ENCODE assay signal across 20 cellular contexts in the genomic region with DNA sequence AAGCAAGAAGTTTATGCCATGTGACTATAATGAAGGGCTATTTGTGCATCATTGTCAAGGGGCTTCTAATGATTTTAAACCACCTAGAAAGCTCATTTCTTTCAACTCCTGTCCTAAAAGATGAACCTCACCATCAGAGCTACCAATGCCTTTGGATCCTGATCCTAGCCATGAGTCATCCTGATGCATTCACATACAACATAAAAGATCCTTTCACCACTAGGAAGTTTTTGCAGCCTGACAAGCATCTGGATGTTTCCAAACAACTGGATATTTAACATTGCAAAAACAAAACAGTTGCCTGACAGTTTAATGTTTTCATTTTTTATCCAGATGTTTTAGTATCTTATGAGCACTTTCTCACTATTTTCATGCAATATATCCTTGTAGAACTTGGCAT.
DNase-seq lines count a peak whose midpoint lies in the region; ATAC-seq, FAIRE-seq and TF ChIP-seq lines count a peak whose summit lies in the region.
"Had no signal": no experiment of that assay in that cellular context is flagged by ENCODE, and none has a peak within 500 bp of the region (broad histone marks: within the 10 kb centered on the region; RNA-seq: fewer than 3 reads in every experiment).

No MANE protein-coding gene starts in this region.

- POLR2A ChIA-PET in naive thymus-derived CD4-positive, alpha-beta T cell (lab: Charles Lee), result no interaction called here

- H3K27me3 Mint-ChIP-seq in progenitor cell of endocrine pancreas, result no peaks in the 10 kb centered on the region
- no peaks in the 10 kb centered on the region for H3K27me3 Mint-ChIP-seq in naive thymus-derived CD4-positive, alpha-beta T cell
- H3K27me3 Mint-ChIP-seq: activated CD4-positive, alpha-beta T cell treated with anti-CD3 and anti-CD28 coated beads, Interleukin-2, amount 10 ng/mL, durations not matched to agents 24 days and 14 days had no signal

- no peak overlapping the region for H3K4me3 Mint-ChIP-seq in progenitor cell of endocrine pancreas (ENCODE audit: low read depth)
- no peak overlapping the region for H3K4me3 Mint-ChIP-seq in naive thymus-derived CD4-positive, alpha-beta T cell
- H3K4me3 Mint-ChIP-seq: activated CD4-positive, alpha-beta T cell treated with anti-CD3 and anti-CD28 coated beads, Interleukin-2, amount 10 ng/mL, durations not matched to agents 24 days and 14 days; stimulated activated effector memory CD8-positive, alpha-beta T cell treated with anti-CD3 and anti-CD28 coated beads, Interleukin-12 subunit alpha, Interleukin-12 subunit beta, amount 100 ng/mL, for 72 hours had no signal

- H3K27ac ChIP-seq in naive thymus-derived CD4-positive, alpha-beta T cell (ENCODE audit: low read depth, low read length), result no peak overlapping the region
- H3K27ac ChIP-seq: SJSA1, skin epidermis, upper lobe of left lung had no signal

- no peaks in the 10 kb centered on the region for H3K4me1 ChIP-seq in naive thymus-derived CD4-positive, alpha-beta T cell (ENCODE audit: control insufficient read depth in 2 of 2, insufficient read depth in 2 of 2, low read length in 2 of 2)
- H3K4me1 ChIP-seq: upper lobe of left lung had no signal

- DNase-seq in COLO829 (ENCODE audit: low spot score), result peak; percentile 50
- peak; percentile 7 for DNase-seq in RCC 7860 (ENCODE audit: low spot score)
- DNase-seq in epithelial cell of esophagus (ENCODE audit: low read depth), result peak; percentile 68
- peak; percentile 47 for DNase-seq in kidney tubule cell (ENCODE audit: low spot score)
- no peak for DNase-seq in progenitor cell of endocrine pancreas (ENCODE audit: low spot score, unreplicated experiment)
- DNase-seq in naive thymus-derived CD4-positive, alpha-beta T cell, result no peak
- DNase-seq: activated CD4-positive, alpha-beta T cell treated with anti-CD3 and anti-CD28 coated beads, Interleukin-2, amount 10 ng/mL, durations not matched to agents 24 days and 14 days; activated naive CD4-positive, alpha-beta T cell treated with anti-CD3 and anti-CD28 coated beads, Interleukin-2, amount 50 U/mL, for 16 hours; caudate nucleus; mucosa of descending colon; NCI-H1436; NCI-H2227 treated with DMSO at 0.1 percent for 48 hours; upper lobe of left lung had no signal

- CTCF ChIA-PET in naive thymus-derived CD4-positive, alpha-beta T cell (lab: Charles Lee), result no interaction called here

- H3K9me3 Mint-ChIP-seq in progenitor cell of endocrine pancreas (ENCODE audit: low read depth), result peaks cover 2% of the 10 kb centered on the region
- H3K9me3 Mint-ChIP-seq in naive thymus-derived CD4-positive, alpha-beta T cell, result peaks cover 0 to 25% (median 5%) of the 10 kb centered on the region in 11 donors

- H3K27ac Mint-ChIP-seq in progenitor cell of endocrine pancreas, result no peak overlapping the region
- H3K27ac Mint-ChIP-seq in naive thymus-derived CD4-positive, alpha-beta T cell, result no peak overlapping the region
- H3K27ac Mint-ChIP-seq: activated CD4-positive, alpha-beta T cell treated with anti-CD3 and anti-CD28 coated beads, Interleukin-2, amount 10 ng/mL, durations not matched to agents 24 days and 14 days; stimulated activated effector memory CD8-positive, alpha-beta T cell treated with anti-CD3 and anti-CD28 coated beads, Interleukin-12 subunit alpha, Interleukin-12 subunit beta, amount 100 ng/mL, for 72 hours had no signal

- TF ChIP-seq CTCF in epithelial cell of esophagus (IDR thresholded peaks at IDR 0.05; ENCODE audit: insufficient read depth, low read depth, low read length, missing control alignments) (no peak), progenitor cell of endocrine pancreas (IDR thresholded peaks at IDR 0.05; ENCODE audit: unreplicated experiment) (no peak)

- H3K4me3 ChIP-seq in epithelial cell of esophagus (ENCODE audit: low read length), result no peak overlapping the region
- H3K4me3 ChIP-seq in naive thymus-derived CD4-positive, alpha-beta T cell (ENCODE audit: low read length), result no peak overlapping the region
- H3K4me3 ChIP-seq: K562, mucosa of descending colon, SJSA1, skin epidermis, upper lobe of left lung had no signal

- no peaks in the 10 kb centered on the region for H3K27me3 ChIP-seq in naive thymus-derived CD4-positive, alpha-beta T cell (ENCODE audit: control insufficient read depth in 2 of 2, insufficient read depth in 2 of 2, low read length in 2 of 2)
- H3K27me3 ChIP-seq: SJSA1, upper lobe of left lung had no signal

- no peak for ATAC-seq in GM18502 (IDR thresholded peaks at IDR 0.05; ENCODE audit: poor library complexity, unreplicated experiment)
- no peak for ATAC-seq in naive thymus-derived CD4-positive, alpha-beta T cell
- no peak for ATAC-seq in GM19395 (IDR thresholded peaks at IDR 0.05; ENCODE audit: unreplicated experiment)
- ATAC-seq: K562; stimulated activated effector memory CD8-positive, alpha-beta T cell treated with anti-CD3 and anti-CD28 coated beads, Interleukin-12 subunit alpha, Interleukin-12 subunit beta, amount 100 ng/mL, for 72 hours had no signal

- FAIRE-seq in RCC 7860 (lab: Jason Lieb, UNC), result peak; percentile 56
- FAIRE-seq: GM18507, K562 had no signal

- no peaks in the 10 kb centered on the region for H3K9me3 ChIP-seq in naive thymus-derived CD4-positive, alpha-beta T cell (ENCODE audit: control insufficient read depth in 2 of 3, low read length in 3 of 3)
- H3K9me3 ChIP-seq: mucosa of descending colon, SJSA1, upper lobe of left lung had no signal

- no peaks in the 10 kb centered on the region for H3K4me1 Mint-ChIP-seq in progenitor cell of endocrine pancreas (ENCODE audit: low read depth)
- no peaks in the 10 kb centered on the region for H3K4me1 Mint-ChIP-seq in naive thymus-derived CD4-positive, alpha-beta T cell
- H3K4me1 Mint-ChIP-seq: activated CD4-positive, alpha-beta T cell treated with anti-CD3 and anti-CD28 coated beads, Interleukin-2, amount 10 ng/mL, durations not matched to agents 24 days and 14 days; stimulated activated effector memory CD8-positive, alpha-beta T cell treated with anti-CD3 and anti-CD28 coated beads, Interleukin-12 subunit alpha, Interleukin-12 subunit beta, amount 100 ng/mL, for 72 hours had no signal

- intact Hi-C loops in naive thymus-derived CD4-positive, alpha-beta T cell (cut with micrococcal nuclease), result no loop called here

- H3K36me3 ChIP-seq in naive thymus-derived CD4-positive, alpha-beta T cell (ENCODE audit: control insufficient read depth in 2 of 3, insufficient read depth in 3 of 3, low read length in 3 of 3), result no peaks in the 10 kb centered on the region
- H3K36me3 ChIP-seq: SJSA1, upper lobe of left lung had no signal

- no peaks in the 10 kb centered on the region for H3K36me3 Mint-ChIP-seq in progenitor cell of endocrine pancreas (ENCODE audit: insufficient read depth)
- peaks cover 0 to 4% (median 0%) of the 10 kb centered on the region in 5 donors for H3K36me3 Mint-ChIP-seq in naive thymus-derived CD4-positive, alpha-beta T cell
- H3K36me3 Mint-ChIP-seq: stimulated activated effector memory CD8-positive, alpha-beta T cell treated with anti-CD3 and anti-CD28 coated beads, Interleukin-12 subunit alpha, Interleukin-12 subunit beta, amount 100 ng/mL, for 72 hours had no signal

Comparison
In these comparisons a context has a peak if more than half of its experiments do, and no peak if none do; other contexts are left out.
1. DNase-seq: peak in COLO829 (single experiment), RCC 7860 (single experiment), epithelial cell of esophagus (single experiment) and kidney tubule cell (single experiment); none in progenitor cell of endocrine pancreas (single experiment) and naive thymus-derived CD4-positive, alpha-beta T cell (0 of 9).